25 cellular contexts compared by ENCODE assay signal in the genomic region with DNA sequence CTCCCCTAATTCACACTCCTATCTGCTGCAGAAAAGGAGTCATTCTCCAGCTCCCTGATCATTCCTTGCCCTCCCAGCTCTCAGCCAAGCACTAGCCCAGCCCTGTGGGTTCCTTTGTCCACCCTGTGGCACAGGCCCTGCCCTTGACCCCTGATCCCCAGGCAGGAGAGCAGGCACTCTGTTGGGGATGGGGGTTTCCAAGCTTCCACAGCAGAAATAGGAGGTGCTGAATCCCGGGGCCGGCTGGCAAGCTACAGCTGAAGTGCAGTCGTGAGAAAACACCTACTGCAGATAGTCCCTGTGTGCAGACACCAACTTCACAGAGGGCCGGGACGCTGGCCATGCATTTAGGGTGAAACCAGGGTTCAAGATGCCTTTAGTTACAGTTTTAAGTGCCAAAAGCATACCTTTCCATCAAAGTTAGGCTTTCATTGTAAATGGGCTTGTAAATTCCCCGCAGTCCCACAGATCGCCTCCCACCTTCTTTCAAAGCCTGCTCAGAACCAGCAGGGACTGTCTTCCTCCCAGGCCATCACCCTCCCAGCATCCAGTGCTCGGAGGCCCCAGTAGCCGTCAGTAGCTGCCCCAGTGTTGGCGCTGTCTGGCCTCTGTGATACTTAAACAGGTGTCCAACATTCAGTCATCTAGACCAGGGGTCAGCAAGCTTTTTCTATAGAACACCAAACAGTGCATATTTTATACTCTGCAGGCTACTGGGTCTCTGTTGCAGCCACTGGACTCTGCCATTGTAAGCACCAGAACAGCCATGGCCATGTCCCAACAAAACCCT. TPM values are rescaled to one million over a fixed set of nuclear protein-coding genes. Genes with fewer than 3 reads are reported as not detected.
A peak's percentile ranks its signal among the peaks of the same experiment; 100 is the strongest.
DNase-seq lines count a peak whose midpoint lies in the region; ATAC-seq, FAIRE-seq and TF ChIP-seq lines count a peak whose summit lies in the region.
"Had no signal": no experiment of that assay in that cellular context is flagged by ENCODE, and none has a peak within 500 bp of the region (broad histone marks: within the 10 kb centered on the region; RNA-seq: fewer than 3 reads in every experiment).

No MANE protein-coding gene starts in this region.

- ATAC-seq in heart right ventricle (no peak), K562 (0 out of 3 replicates have a peak, but pooled peaks have one; percentile 22), psoas muscle (no peak), GM18520 (IDR thresholded peaks at IDR 0.05; ENCODE audit: unreplicated experiment) (no peak)

- H3K4me3 ChIP-seq in heart right ventricle (no peak overlapping the region), K562 (no peak overlapping the region), testis (no peak overlapping the region), psoas muscle (no peak overlapping the region), adrenal gland (no peak overlapping the region)
- H3K4me3 ChIP-seq: HAP-1, PC-9 had no signal

- no peaks in the 10 kb centered on the region for H3K79me2 ChIP-seq in K562 (ENCODE audit: control insufficient read depth, insufficient read depth, low read length)

- H3K4me1 ChIP-seq in heart right ventricle: peaks cover 0 to 5% (median 0%) of the 10 kb centered on the region in 9 donors
- H3K4me1 ChIP-seq in K562 (replicated peaks in 1 of 2; ENCODE audit: control insufficient read depth in 2 of 2, insufficient read depth in 2 of 2, low read length in 2 of 2): no peaks in the 10 kb centered on the region
- H3K4me1 ChIP-seq in testis: no peaks in the 10 kb centered on the region
- no peaks in the 10 kb centered on the region for H3K4me1 ChIP-seq in psoas muscle
- H3K4me1 ChIP-seq in adrenal gland (replicated peaks in 1 of 2): no peaks in the 10 kb centered on the region
- H3K4me1 ChIP-seq: HAP-1 had no signal

- no TSS peak for BruUV-seq in K562 (replicated peaks; lab: Mats Ljungman, UMichigan)

- H3K27ac ChIP-seq in heart right ventricle (no peak overlapping the region), K562 (ENCODE audit: extremely low read depth, low read depth, low read length) (no peak overlapping the region), testis (no peak overlapping the region), psoas muscle (no peak overlapping the region), adrenal gland (no peak overlapping the region)
- H3K27ac ChIP-seq: PC-9, RWPE1 had no signal

- TF ChIP-seq CTCF in heart right ventricle (IDR thresholded peaks at IDR 0.05): no peak
- no peak for TF ChIP-seq CTCF in K562 (IDR thresholded peaks at IDR 0.05 in 2 of 3, conservative IDR thresholded peaks at IDR 0.05 in 1 of 3; ENCODE audit: insufficient read depth in 2 of 3, low read depth in 1 of 3, low read length in 3 of 3)
- TF ChIP-seq CTCF in testis (IDR thresholded peaks at IDR 0.05): no peak
- no peak for TF ChIP-seq CTCF in psoas muscle (IDR thresholded peaks at IDR 0.05)
- no peak for TF ChIP-seq CTCF in adrenal gland (IDR thresholded peaks at IDR 0.05)

- TF ChIP-seq EP300 in K562 (IDR thresholded peaks at IDR 0.05; ENCODE audit: low read length): no peak

- TF ChIP-seq POLR2A in K562 (conservative IDR thresholded peaks at IDR 0.05) (no peak), testis (IDR thresholded peaks at IDR 0.05) (no peak), adrenal gland (IDR thresholded peaks at IDR 0.05) (no peak)

- no peaks in the 10 kb centered on the region for H3K9me1 ChIP-seq in K562 (ENCODE audit: control insufficient read depth, insufficient read depth, low read length)

- H2AFZ ChIP-seq in K562 (ENCODE audit: low read depth, low read length): no peak overlapping the region
- H2AFZ ChIP-seq: PC-9 had no signal

- H3K36me3 ChIP-seq in heart right ventricle (peaks cover 0 to 35% (median 12%) of the 10 kb centered on the region in 9 donors), K562 (ENCODE audit: control insufficient read depth, insufficient read depth, low read length) (peaks cover 17% of the 10 kb centered on the region; the same call in 2 of the 3 replicates), testis (ENCODE audit: low read depth, missing control alignments) (no peaks in the 10 kb centered on the region), psoas muscle (ENCODE audit: insufficient read depth in 1 of 2, low read depth in 1 of 2) (peaks cover 2 to 29% of the 10 kb centered on the region in 2 donors), adrenal gland (replicated peaks in 1 of 2) (peaks cover 0 to 5% of the 10 kb centered on the region in 2 donors)

- no peaks in the 10 kb centered on the region for H3K27me3 ChIP-seq in heart right ventricle
- peaks cover 4 to 9% of the 10 kb centered on the region in 2 experiments; a peak in 4 of 5 replicates for H3K27me3 ChIP-seq in K562 (ENCODE audit: control insufficient read depth in 2 of 2, insufficient read depth in 2 of 2, low read length in 2 of 2)
- H3K27me3 ChIP-seq in testis: no peaks in the 10 kb centered on the region
- H3K27me3 ChIP-seq in psoas muscle (ENCODE audit: insufficient read depth in 3 of 3, low read length in 2 of 3): no peaks in the 10 kb centered on the region
- no peaks in the 10 kb centered on the region for H3K27me3 ChIP-seq in adrenal gland
- H3K27me3 ChIP-seq: BE2C had no signal

- 0 out of 2 replicates have a peak, but pooled peaks cover 3% of the 10 kb centered on the region for H4K20me1 ChIP-seq in K562 (replicated peaks; ENCODE audit: control insufficient read depth, insufficient read depth, low read length)

- TF ChIP-seq RAD21 in K562 (CRISPR knock-in tag; conservative IDR thresholded peaks at IDR 0.05 in 1 of 2, IDR thresholded peaks at IDR 0.05 in 1 of 2): no peak

- no peak overlapping the region for H3K4me2 ChIP-seq in K562 (ENCODE audit: insufficient read depth, low read length)
- H3K4me2 ChIP-seq: PC-9 had no signal

- no peak overlapping the region; a peak in 1 of 4 replicates for H3K9ac ChIP-seq in K562 (ENCODE audit: insufficient read depth in 1 of 2, low read depth in 2 of 2, low read length in 2 of 2)

- in situ Hi-C loops in K562 (cut with MboI): loop anchor here (5.0 kb wide), 1 partner anchor 529 kb away; no protein-coding TSS in a partner anchor

- 79 to 81% methylated on average over 10 of the region's 10 CpGs for WGBS in heart right ventricle, 2 donors
- 21% methylated on average over 9 of the region's 10 CpGs for WGBS in K562 (ENCODE audit: insufficient coverage, low coverage, missing lambda C conversion rate)
- WGBS in testis, 2 donors: 73 to 74% methylated on average over 9 to 10 of the region's 10 CpGs
- 63 to 70% (median 65%) methylated on average over 10 of the region's 10 CpGs for WGBS in psoas muscle, 3 donors
- 71 to 81% (median 73%) methylated on average over 10 of the region's 10 CpGs for WGBS in adrenal gland, 4 donors

- DNase-seq in cardiac septum (ENCODE audit: low spot score) (peak; percentile 55), heart right ventricle (no peak), K562 (ENCODE audit: extremely low read depth in 1 of 4, low spot score in 3 of 4) (no peak), mesenteric fat pad (ENCODE audit: low spot score) (peak; percentile 60), testis (peak; percentile 9), psoas muscle (no peak), adrenal gland (no peak)
- DNase-seq: 8988T, ACHN, BE2C, HFFc6, NCI-H1048, NCI-H1417, NCI-H1694, NCI-H2029 treated with DMSO at 0.1 percent for 48 hours, NCI-H446 treated with DMSO at 0.1 percent for 48 hours, NCI-H526, PC-9, SHP77 had no signal

- FAIRE-seq in K562 (lab: Jason Lieb, UNC): no peak

- POLR2A ChIA-PET in K562 (lab: Yijun Ruan, JAX): interaction anchor here (0.6 kb wide), 1 partner anchor 40 kb away, joined by 3 read pairs; no protein-coding TSS in a partner anchor

- CTCF ChIA-PET in K562 (lab: Yijun Ruan, JAX; ENCODE audit: low intra/inter-chr PET ratio): no interaction called here

- intact Hi-C loops in cardiac septum (cut with DNase I): loop anchor here (10.0 kb wide), 1 partner anchor 64 kb away; a partner anchor contains a TSS
- intact Hi-C loops in heart right ventricle (cut with DNase I): loop anchor here in 3 of 10 donors (10.0 kb wide), 1 partner anchor 526 kb away; no protein-coding TSS in a partner anchor
- intact Hi-C loops in K562 (cut with micrococcal nuclease): loop anchor here (5.0 kb wide), 1 partner anchor 59 kb away; a partner anchor contains a TSS
- intact Hi-C loops in testis (cut with DNase I; ENCODE audit: low total_unique reads): no loop called here
- intact Hi-C loops in psoas muscle (cut with DNase I): loop anchor here in 1 of 2 donors (10.0 kb wide), 1 partner anchor 526 kb away; no protein-coding TSS in a partner anchor
- intact Hi-C loops in adrenal gland (cut with DNase I): no loop called here

- H3K9me3 ChIP-seq in heart right ventricle: no peaks in the 10 kb centered on the region
- no peaks in the 10 kb centered on the region for H3K9me3 ChIP-seq in K562 (replicated peaks; ENCODE audit: control insufficient read depth, insufficient read depth, low read depth, low read length)
- no peaks in the 10 kb centered on the region for H3K9me3 ChIP-seq in testis
- H3K9me3 ChIP-seq in psoas muscle: no peaks in the 10 kb centered on the region
- no peaks in the 10 kb centered on the region for H3K9me3 ChIP-seq in adrenal gland (replicated peaks in 1 of 3)
- H3K9me3 ChIP-seq: BE2C, HAP-1 had no signal

RNA-seq across cellular contexts. Expression of a gene that starts 10.6 kb away (rescaled TPM):
- total RNA-seq in cardiac septum (not detected), heart right ventricle (not detected), K562 (2014; rRNA removed) (not detected in 2 replicates), K562 (2014; rRNA removed; fragmentation: Illumina TruSeq; extraction: Trizol) (not detected in 2 replicates), K562 (2015; rRNA removed; fragmentation: Illumina TruSeq; extraction: Trizol) (not detected in 2 replicates), K562 (2021) (not detected in 2 replicates), mesenteric fat pad (0.61 TPM), testis (under 1 TPM in 1 of 2 donors, not detected in 1; 0.94 TPM), psoas muscle (not detected), adrenal gland (not detected)
- polyA plus RNA-seq in heart right ventricle (not detected), K562 (2011; rRNA removed) (not detected in 2 replicates), K562 (2014; fragmentation: Illumina TruSeq; extraction: Trizol) (not detected in 2 replicates), K562 (2014; fragmentation: Nextera tagmentation; extraction: Ambion mirVana) (not detected), K562 (2014; rRNA removed) (not detected in 2 replicates), testis (ENCODE audit: insufficient read depth, low read depth, low replicate concordance) (0.79 TPM), psoas muscle (not detected), adrenal gland (not detected)
- not detected in 2 replicates for total RNA-seq in K562 (2011; cell fraction: chromatin; rRNA removed; ENCODE audit: low replicate concordance)
- not detected in 2 replicates for total RNA-seq in K562 (2011; cell fraction: nucleolus; rRNA removed)
- not detected in 2 replicates for total RNA-seq in K562 (2011; cell fraction: nucleoplasm; rRNA removed)
- not detected in 2 replicates for polyA plus RNA-seq in K562 (2011; cell fraction: cytosol; rRNA removed)
- 0.08 TPM in 1 of 2 replicates, not detected in the other for polyA plus RNA-seq in K562 (2011; cell fraction: nucleus; rRNA removed)
- polyA plus RNA-seq in K562 (2012): not detected in 2 replicates
- not detected in 2 replicates for polyA minus RNA-seq in K562 (2011; rRNA and poly(A)+ RNA removed)
- polyA minus RNA-seq in K562 (2011; cell fraction: cytosol; rRNA and poly(A)+ RNA removed): not detected in 2 replicates
- polyA minus RNA-seq in K562 (2011; cell fraction: nucleus; rRNA and poly(A)+ RNA removed): not detected in 2 replicates
- total RNA-seq: HFFc6, SK-MEL-5 had no signal
- polyA plus RNA-seq: CD14-positive monocyte, IgD-negative memory B cell had no signal

RNA-seq across cellular contexts. Expression of a gene that starts 58.2 kb away (rescaled TPM):
- total RNA-seq in cardiac septum: 48.5 TPM
- total RNA-seq in heart right ventricle: 10 to 100 TPM; 44.4 to 70.6 (median 58.0) TPM
- polyA plus RNA-seq in heart right ventricle: 10 to 100 TPM; 27.1 to 97.2 TPM
- 66.6 and 89.3 TPM in 2 replicates for total RNA-seq in K562 (2011; cell fraction: chromatin; rRNA removed; ENCODE audit: low replicate concordance)
- 46.7 and 60.0 TPM in 2 replicates for total RNA-seq in K562 (2011; cell fraction: nucleolus; rRNA removed)
- total RNA-seq in K562 (2011; cell fraction: nucleoplasm; rRNA removed): 49.8 and 61.1 TPM in 2 replicates
- 10.8 and 16.6 TPM in 2 replicates for total RNA-seq in K562 (2014; rRNA removed)
- 12.3 and 14.0 TPM in 2 replicates for total RNA-seq in K562 (2014; rRNA removed; fragmentation: Illumina TruSeq; extraction: Trizol)
- 13.8 and 18.5 TPM in 2 replicates for total RNA-seq in K562 (2015; rRNA removed; fragmentation: Illumina TruSeq; extraction: Trizol)
- total RNA-seq in K562 (2021): 23.9 and 26.8 TPM in 2 replicates
- 16.2 and 22.8 TPM in 2 replicates for polyA plus RNA-seq in K562 (2011; rRNA removed)
- 13.1 and 18.9 TPM in 2 replicates for polyA plus RNA-seq in K562 (2011; cell fraction: cytosol; rRNA removed)
- 55.2 and 65.8 TPM in 2 replicates for polyA plus RNA-seq in K562 (2011; cell fraction: nucleus; rRNA removed)
- polyA plus RNA-seq in K562 (2012): 23.6 and 25.0 TPM in 2 replicates
- 19.6 and 28.3 TPM in 2 replicates for polyA plus RNA-seq in K562 (2014; fragmentation: Illumina TruSeq; extraction: Trizol)
- polyA plus RNA-seq in K562 (2014; fragmentation: Nextera tagmentation; extraction: Ambion mirVana): 1 to 10 TPM; 9.5 to 9.9 TPM
- 12.9 and 13.9 TPM in 2 replicates for polyA plus RNA-seq in K562 (2014; rRNA removed)
- polyA minus RNA-seq in K562 (2011; rRNA and poly(A)+ RNA removed): 20.6 and 23.9 TPM in 2 replicates
- 15.8 and 17.8 TPM in 2 replicates for polyA minus RNA-seq in K562 (2011; cell fraction: cytosol; rRNA and poly(A)+ RNA removed)
- 42.4 and 45.0 TPM in 2 replicates for polyA minus RNA-seq in K562 (2011; cell fraction: nucleus; rRNA and poly(A)+ RNA removed)
- 34.8 TPM for total RNA-seq in mesenteric fat pad
- total RNA-seq in testis: 10 to 100 TPM; 56.3 to 58.3 TPM
- 61.8 TPM for polyA plus RNA-seq in testis (ENCODE audit: insufficient read depth, low read depth, low replicate concordance)
- 10 to 100 TPM; 38.8 to 61.9 (median 51.7) TPM for total RNA-seq in psoas muscle
- 10 to 100 TPM; 28.9 to 53.8 (median 32.3) TPM for polyA plus RNA-seq in psoas muscle
- total RNA-seq in adrenal gland: 10 to 100 TPM; 23.6 to 63.2 (median 48.4) TPM
- 10 to 100 TPM; 51.2 to 58.6 (median 54.1) TPM for polyA plus RNA-seq in adrenal gland

Comparison
In these comparisons a context has a peak if more than half of its experiments do, and no peak if none do; other contexts are left out.
1. DNase-seq: peak in cardiac septum (single experiment), mesenteric fat pad (single experiment) and testis (single experiment); none in heart right ventricle (0 of 2), K562 (0 of 4), psoas muscle (0 of 2) and adrenal gland (0 of 7).
2. intact Hi-C loops: an anchor here in cardiac septum (10.0 kb wide) and K562 (5.0 kb wide); none called in testis and adrenal gland.